Comparison of ENCODE assay signal across 8 cellular contexts in the genomic region with DNA sequence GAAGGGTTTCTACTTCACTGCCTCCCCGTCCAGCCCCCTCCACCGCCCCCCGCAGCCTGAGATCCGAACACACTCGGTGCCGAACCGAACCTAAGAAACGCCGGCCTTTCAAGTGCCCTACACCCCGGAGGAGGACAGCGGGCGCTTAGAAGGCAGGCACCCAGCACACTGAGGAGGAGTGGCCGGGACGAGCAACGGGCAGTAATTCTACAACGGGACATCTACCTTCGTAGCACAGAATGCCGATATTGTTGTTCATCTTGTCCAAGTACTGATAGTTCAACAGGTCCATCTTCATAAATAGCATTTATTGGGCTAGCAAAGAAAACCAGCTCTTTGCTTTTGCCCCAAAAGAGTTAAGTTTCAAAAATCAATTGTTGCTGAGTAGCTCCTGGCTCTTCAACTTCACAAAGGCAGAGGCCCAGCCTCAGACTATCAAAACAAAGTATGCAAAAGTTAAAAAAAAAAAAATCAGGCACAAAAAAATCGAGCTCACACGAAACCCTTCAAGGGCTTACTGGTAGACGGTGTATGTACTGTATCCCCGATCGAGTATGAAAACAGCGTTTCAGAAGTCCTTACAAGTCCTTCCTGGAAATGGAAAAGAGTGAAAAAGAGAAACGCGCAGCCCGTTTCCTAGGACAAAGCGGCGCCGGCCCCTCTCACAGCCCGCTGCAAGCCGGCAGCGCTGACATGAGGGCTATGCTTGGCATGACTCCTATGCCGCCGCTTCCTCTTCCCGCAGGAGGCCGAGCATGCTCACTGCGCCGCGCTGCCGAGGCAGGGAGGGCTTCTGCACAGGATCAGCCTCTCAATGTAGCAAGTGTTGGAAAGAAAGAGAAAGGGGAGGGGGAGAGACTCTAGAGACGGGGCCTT.
DNase-seq lines count a peak whose midpoint lies in the region; ATAC-seq lines count a peak whose summit lies in the region.

A gene with protein sequence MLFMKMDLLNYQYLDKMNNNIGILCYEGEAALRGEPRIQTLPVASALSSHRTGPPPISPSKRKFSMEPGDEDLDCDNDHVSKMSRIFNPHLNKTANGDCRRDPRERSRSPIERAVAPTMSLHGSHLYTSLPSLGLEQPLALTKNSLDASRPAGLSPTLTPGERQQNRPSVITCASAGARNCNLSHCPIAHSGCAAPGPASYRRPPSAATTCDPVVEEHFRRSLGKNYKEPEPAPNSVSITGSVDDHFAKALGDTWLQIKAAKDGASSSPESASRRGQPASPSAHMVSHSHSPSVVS (minus strand): TSS at position 704 of the 876 bp plus-strand sequence. CDS start 397 bp downstream, at position 307.

- ATAC-seq in GM19324 (IDR thresholded peaks at IDR 0.05; ENCODE audit: low FRiP score, unreplicated experiment) (peak; percentile 69), HG03469 (IDR thresholded peaks at IDR 0.05; ENCODE audit: unreplicated experiment) (peak; percentile 56), memory B cell (ENCODE audit: low read depth) (peak; percentile 63)
- ATAC-seq in effector memory CD8-positive, alpha-beta T cell (replicated peaks), result peak; percentile 39

- H3K36me3 Mint-ChIP-seq in effector memory CD8-positive, alpha-beta T cell (ENCODE audit: insufficient read depth), result peaks cover 25% of the 10 kb centered on the region
- no peaks in the 10 kb centered on the region for H3K36me3 Mint-ChIP-seq in memory B cell

- peak within 1 kb of the TSS; percentile 93 to 99 (median 97) for H3K9ac ChIP-seq in BLaER1 treated with 17β-estradiol and CSF1 and Interleukin-3, amounts not matched to agents 10 nM and 100 nM

- peaks cover 20 to 37% (median 33%) of the 10 kb centered on the region in 11 experiments; a peak in 21 of 22 replicates for H4K20me1 ChIP-seq in BLaER1 treated with 17β-estradiol and CSF1 and Interleukin-3, amounts not matched to agents 10 nM and 100 nM

- DNase-seq in NOMO-1 (lab: John Stamatoyannopoulos, UW; ENCODE audit: unreplicated experiment in 2 of 2), result peak; percentile 75 to 79
- DNase-seq in activated CD8-positive, alpha-beta memory T cell treated with anti-CD3 and anti-CD28 coated beads for 24 hours, result peak; percentile 87
- peak; percentile 27 to 35 (median 30) for DNase-seq in effector memory CD8-positive, alpha-beta T cell
- peak; percentile 29 to 39 for DNase-seq in memory B cell (ENCODE audit: low spot score in 2 of 2)
- peak; percentile 48 for DNase-seq in stimulated activated CD8-positive, alpha-beta memory T cell treated with anti-CD3 and anti-CD28 coated beads, Interleukin-12 subunit alpha, Interleukin-12 subunit beta, amount 100 ng/mL, for 1 hour (ENCODE audit: low read depth)

- H3K9me3 Mint-ChIP-seq in effector memory CD8-positive, alpha-beta T cell, result no peaks in the 10 kb centered on the region
- H3K9me3 Mint-ChIP-seq in memory B cell, result no peaks in the 10 kb centered on the region

- H3K4me2 ChIP-seq in BLaER1 treated with 17β-estradiol and CSF1 and Interleukin-3, amounts not matched to agents 10 nM and 100 nM, result peak within 1 kb of the TSS; percentile 56 to 98 (median 91)

- H3K4me3 Mint-ChIP-seq in effector memory CD8-positive, alpha-beta T cell, result peak within 1 kb of the TSS; percentile 95 to 98
- H3K4me3 Mint-ChIP-seq in memory B cell, result peak within 1 kb of the TSS; percentile 99

- no peaks in the 10 kb centered on the region for H3K27me3 Mint-ChIP-seq in effector memory CD8-positive, alpha-beta T cell
- H3K27me3 Mint-ChIP-seq in memory B cell, result no peaks in the 10 kb centered on the region

- no peaks in the 10 kb centered on the region for H3K9me3 ChIP-seq in BLaER1 treated with 17β-estradiol and CSF1 and Interleukin-3, amounts not matched to agents 10 nM and 100 nM (replicated peaks in 1 of 11)

- H3K4me3 ChIP-seq in BLaER1 treated with 17β-estradiol and CSF1 and Interleukin-3, amounts not matched to agents 10 nM and 100 nM, result peak within 1 kb of the TSS; percentile 78 to 96 (median 88)

- peak within 1 kb of the TSS; percentile 94 to 99 (median 98) for H3K27ac ChIP-seq in BLaER1 treated with 17β-estradiol and CSF1 and Interleukin-3, amounts not matched to agents 10 nM and 100 nM

- peaks cover 34 to 39% (median 37%) of the 10 kb centered on the region in 10 experiments for H3K4me1 ChIP-seq in BLaER1 treated with 17β-estradiol and CSF1 and Interleukin-3, amounts not matched to agents 10 nM and 100 nM

- H3K4me1 Mint-ChIP-seq in effector memory CD8-positive, alpha-beta T cell (ENCODE audit: low read depth in 2 of 2), result peaks cover 32 to 47% of the 10 kb centered on the region in 2 donors
- H3K4me1 Mint-ChIP-seq in memory B cell, result peaks cover 26% of the 10 kb centered on the region

- peak within 1 kb of the TSS; percentile 97 to 98 for H3K27ac Mint-ChIP-seq in effector memory CD8-positive, alpha-beta T cell
- H3K27ac Mint-ChIP-seq in memory B cell, result peak within 1 kb of the TSS; percentile 94

- H3K36me3 ChIP-seq in BLaER1 treated with 17β-estradiol and CSF1 and Interleukin-3, amounts not matched to agents 10 nM and 100 nM, result peaks cover 7 to 23% (median 14%) of the 10 kb centered on the region in 11 experiments; a peak in 16 of 22 replicates

- H3K27me3 ChIP-seq in BLaER1 treated with 17β-estradiol and CSF1 and Interleukin-3, amounts not matched to agents 10 nM and 100 nM, result no peaks in the 10 kb centered on the region

Comparison
In these comparisons a context has a peak if more than half of its experiments do, and no peak if none do; other contexts are left out.
1. Peak in every context shown above with its lines: DNase-seq, ATAC-seq, H3K4me3 ChIP-seq and H3K27ac ChIP-seq.
2. DNase-seq: peak in every context shown above with its lines; median percentile 87 in activated CD8-positive, alpha-beta memory T cell treated with anti-CD3 and anti-CD28 coated beads for 24 hours; 77 in NOMO-1; 48 in stimulated activated CD8-positive, alpha-beta memory T cell treated with anti-CD3 and anti-CD28 coated beads, Interleukin-12 subunit alpha, Interleukin-12 subunit beta, amount 100 ng/mL, for 1 hour; 34 in memory B cell; 30 in effector memory CD8-positive, alpha-beta T cell.